14 cellular contexts compared by ENCODE assay signal in the genomic region with DNA sequence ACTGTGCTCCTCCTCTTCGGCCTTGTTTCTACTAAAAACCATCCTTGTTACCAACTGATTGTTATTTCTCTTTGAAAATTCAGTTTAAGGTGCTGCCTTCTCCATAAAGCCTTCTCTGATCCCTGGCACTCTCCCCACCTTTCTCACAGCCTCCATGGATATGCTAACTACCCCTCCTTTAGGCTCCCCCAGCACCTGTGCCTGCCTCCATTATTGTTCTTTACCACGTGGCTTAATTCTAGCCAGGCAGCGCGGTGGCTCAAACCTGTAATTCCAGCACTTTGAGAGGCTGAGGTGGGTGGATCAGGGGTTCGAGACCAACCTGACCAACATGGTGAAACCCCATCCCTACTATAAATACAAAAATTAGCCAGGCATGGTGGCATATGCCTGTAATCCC.
"Had no signal": no experiment of that assay in that cellular context is flagged by ENCODE, and none has a peak within 500 bp of the region (broad histone marks: within the 10 kb centered on the region; RNA-seq: fewer than 3 reads in every experiment).

No MANE protein-coding gene starts in this region.

- H3K27me3 ChIP-seq: foreskin keratinocyte, left lung, sigmoid colon, upper lobe of right lung had no signal

- H3K27ac Mint-ChIP-seq: activated B cell treated with CpG ODN at 0.5 μM for 24 hours; activated CD4-positive, alpha-beta T cell treated with anti-CD3 and anti-CD28 coated beads, Interleukin-2, amount 10 ng/mL, durations not matched to agents 24 days and 14 days; nephron had no signal

- H3K9me3 Mint-ChIP-seq: activated B cell treated with CpG ODN at 0.5 μM for 24 hours; activated CD4-positive, alpha-beta T cell treated with anti-CD3 and anti-CD28 coated beads, Interleukin-2, amount 10 ng/mL, durations not matched to agents 24 days and 14 days had no signal

- H3K4me3 ChIP-seq: left lung, sigmoid colon, upper lobe of right lung had no signal

- H3K36me3 ChIP-seq: left lung, sigmoid colon, upper lobe of right lung had no signal

- ATAC-seq: foreskin keratinocyte, left lung, upper lobe of right lung had no signal

- DNase-seq: activated B cell treated with CpG ODN at 0.5 μM for 24 hours; activated CD4-positive, alpha-beta T cell treated with anti-CD3 and anti-CD28 coated beads, Interleukin-2, amount 10 ng/mL, durations not matched to agents 24 days and 14 days; activated T-cell treated with anti-CD3 and anti-CD28 coated beads for 4 hours; foreskin keratinocyte; head of caudate nucleus; islet precursor cell; left lung; mesenchymal stem cell; sigmoid colon; stimulated activated CD4-positive, alpha-beta T cell treated with anti-CD3 and anti-CD28 coated beads, Interleukin-12 subunit alpha, Interleukin-12 subunit beta, amount 100 ng/mL, for 4 hours; stimulated activated naive CD4-positive, alpha-beta T cell treated with Interleukin-2 at 50 U/mL for 16 hours; SW 1271; upper lobe of right lung had no signal

- H3K9me3 ChIP-seq: left lung, sigmoid colon, upper lobe of right lung had no signal

- H3K27ac ChIP-seq: foreskin keratinocyte, left lung, sigmoid colon, upper lobe of right lung had no signal

- H3K27me3 Mint-ChIP-seq: activated B cell treated with CpG ODN at 0.5 μM for 24 hours; activated CD4-positive, alpha-beta T cell treated with anti-CD3 and anti-CD28 coated beads, Interleukin-2, amount 10 ng/mL, durations not matched to agents 24 days and 14 days had no signal

- H3K4me3 Mint-ChIP-seq: activated B cell treated with CpG ODN at 0.5 μM for 24 hours; activated CD4-positive, alpha-beta T cell treated with anti-CD3 and anti-CD28 coated beads, Interleukin-2, amount 10 ng/mL, durations not matched to agents 24 days and 14 days; nephron had no signal
